Comparison of ENCODE assay signal across 23 cellular contexts in genomic region chr10:31838709-31839108, GRCh38.
DNase-seq lines count a peak whose midpoint lies in the region; ATAC-seq, FAIRE-seq and TF ChIP-seq lines count a peak whose summit lies in the region.
"Had no signal": no experiment of that assay in that cellular context is flagged by ENCODE, and none has a peak within 500 bp of the region (broad histone marks: within the 10 kb centered on the region; RNA-seq: fewer than 3 reads in every experiment).

No MANE protein-coding gene starts in this region.

- H3K18ac ChIP-seq in mesendoderm (ENCODE audit: low read length), result no peak overlapping the region

- CTCF ChIA-PET in HepG2 (lab: Yijun Ruan, JAX; ENCODE audit: low intra/inter-chr PET ratio, low total read pairs), result no interaction called here
- CTCF ChIA-PET in WTC11 (lab: Charles Lee), result interaction anchor here (1.1 to 2.6 kb wide), 3 partner anchors 23 to 372 kb away, joined by 3 to 13 read pairs (median 4); no protein-coding TSS in a partner anchor

- TF ChIP-seq RAD21 in HepG2 (CRISPR knock-in tag; IDR thresholded peaks at IDR 0.05), result no peak

- H3K79me2 ChIP-seq in HepG2 (ENCODE audit: insufficient read depth, low read length) (peaks cover 1% of the 10 kb centered on the region), mesendoderm (ENCODE audit: control insufficient read depth, insufficient read depth, low read length) (no peaks in the 10 kb centered on the region)

- TF ChIP-seq EP300 in HepG2 (IDR thresholded peaks at IDR 0.05; ENCODE audit: low read depth in 2 of 2, low read length in 2 of 2) (no peak), HepG2 (CRISPR knock-in tag; IDR thresholded peaks at IDR 0.05; ENCODE audit: borderline replicate concordance) (no peak)

- POLR2A ChIA-PET in HepG2 (lab: Yijun Ruan, JAX), result no interaction called here
- POLR2A ChIA-PET in WTC11 (lab: Charles Lee), result interaction anchor here (0.7 kb wide), 2 partner anchors 191 to 205 kb away, joined by 3 to 6 read pairs; no protein-coding TSS in a partner anchor

- intact Hi-C loops in HepG2 (cut with micrococcal nuclease; ENCODE audit: unreplicated experiment), result loop anchor here (5.0 kb wide), 1 partner anchor 374 kb away; no protein-coding TSS in a partner anchor
- intact Hi-C loops in right lobe of liver (cut with DNase I), result no loop called here

- 96% methylated on average over 7 of the region's 7 CpGs for WGBS in HepG2 (ENCODE audit: low lambda C conversion rate)
- WGBS in right lobe of liver (ENCODE audit: insufficient coverage, low coverage, low lambda C conversion rate, missing lambda C conversion rate), result 96% methylated on average over 5 of the region's 7 CpGs
- WGBS in mesendoderm (ENCODE audit: extremely low coverage, insufficient coverage, low lambda C conversion rate), result no CpG with 5 or more reads among the region's 7 CpGs

- H3K27ac Mint-ChIP-seq in WTC11, result no peak overlapping the region; the same call in 1 of the 2 replicates
- H3K27ac Mint-ChIP-seq: B cell; CD4-positive, alpha-beta T cell; CD8-positive, alpha-beta T cell had no signal

- H4K20me1 ChIP-seq in HepG2 (ENCODE audit: insufficient read depth, low read length), result no peaks in the 10 kb centered on the region

- H2AFZ ChIP-seq in HepG2 (ENCODE audit: low read length), result no peak overlapping the region

- H2AK5ac ChIP-seq in mesendoderm (ENCODE audit: low read length), result no peak overlapping the region

- H4K8ac ChIP-seq in mesendoderm (ENCODE audit: low read depth, low read length), result no peak overlapping the region

- H3K27ac ChIP-seq in HepG2 (ENCODE audit: extremely low read length, insufficient read depth, low read length), result no peak overlapping the region
- H3K27ac ChIP-seq in right lobe of liver, result no peak overlapping the region
- no peak overlapping the region for H3K27ac ChIP-seq in mesendoderm (ENCODE audit: low read depth, low read length)
- H3K27ac ChIP-seq: 22Rv1, A549, C4-2B had no signal

- no peaks in the 10 kb centered on the region for H3K79me1 ChIP-seq in mesendoderm (ENCODE audit: low read length)

- TF ChIP-seq POLR2A in HepG2 (IDR thresholded peaks at IDR 0.05; ENCODE audit: insufficient read depth in 1 of 2, low read depth in 2 of 2, low read length in 2 of 2) (no peak), right lobe of liver (IDR thresholded peaks at IDR 0.05) (no peak)

- H3K9ac ChIP-seq in HepG2 (ENCODE audit: insufficient read depth, low read depth, low read length), result no peak overlapping the region
- H3K9ac ChIP-seq in mesendoderm (ENCODE audit: low read length), result no peak overlapping the region
- H3K9ac ChIP-seq: BLaER1 treated with 17β-estradiol and CSF1 and Interleukin-3, amounts not matched to agents 10 nM and 100 nM had no signal

- DNase-seq in HepG2 (ENCODE audit: low spot score), result no peak
- no peak for DNase-seq in right lobe of liver
- DNase-seq in WTC11 (ENCODE audit: low spot score), result peak; percentile 23
- peak; percentile 33 for DNase-seq in mesendoderm
- no peak for DNase-seq in HPDE6-E6E7 (ENCODE audit: extremely low spot score)
- no peak for DNase-seq in stimulated activated CD4-positive, alpha-beta T cell treated with anti-CD3 and anti-CD28 coated beads, Interleukin-4, amount 100 ng/mL, for 24 hours
- no peak for DNase-seq in anterior cingulate cortex (lab: John Stamatoyannopoulos, UW)
- DNase-seq: AML-193; Caco-2; Calu3; CD4-positive, alpha-beta T cell; CD8-positive, alpha-beta T cell; DMS79 treated with DMSO at 0.1 percent for 48 hours; GF-D8 had no signal

- in situ Hi-C loops in HepG2 (cut with HindIII; ENCODE audit: extremely low pct_ligation_motif_present, low pct_unique_long_range_greater_than_20kb), result loop anchor here (25.0 kb wide), 1 partner anchor 374 kb away; no protein-coding TSS in a partner anchor

- FAIRE-seq in HepG2 (lab: Jason Lieb, UNC), result no peak
- FAIRE-seq: A549, D721Med, GM12892, GM18507, GM19239 had no signal

- BruUV-seq in HepG2 (replicated peaks; lab: Mats Ljungman, UMichigan), result no TSS peak

- ATAC-seq in HepG2 (no peak), right lobe of liver (no peak), WTC11 (peak; percentile 57)
- ATAC-seq: A549; CD8-positive, alpha-beta T cell had no signal

- no peak overlapping the region for H2BK5ac ChIP-seq in mesendoderm (ENCODE audit: low read length)

- no peaks in the 10 kb centered on the region for H3K27me3 Mint-ChIP-seq in WTC11 (ENCODE audit: low read depth)
- H3K27me3 Mint-ChIP-seq: B cell; CD4-positive, alpha-beta T cell had no signal

- H3K4me2 ChIP-seq in HepG2 (ENCODE audit: low read depth, low read length), result no peak overlapping the region
- no peak overlapping the region for H3K4me2 ChIP-seq in mesendoderm (ENCODE audit: low read length)
- H3K4me2 ChIP-seq: A549 had no signal

- no peak overlapping the region for H2BK15ac ChIP-seq in mesendoderm (replicated peaks; ENCODE audit: low read depth)

- H2BK120ac ChIP-seq in mesendoderm (ENCODE audit: low read depth, low read length), result no peak overlapping the region

- H3K4ac ChIP-seq in mesendoderm (ENCODE audit: low read depth, low read length), result no peak overlapping the region

- H3K36me3 ChIP-seq in HepG2 (replicated peaks in 1 of 2; ENCODE audit: control insufficient read depth in 1 of 2, insufficient read depth in 2 of 2, low read length in 2 of 2) (peaks cover 12 to 31% of the 10 kb centered on the region in 2 experiments; a peak in 4 of 5 replicates), right lobe of liver (no peaks in the 10 kb centered on the region), mesendoderm (ENCODE audit: control insufficient read depth, insufficient read depth, low read length) (no peaks in the 10 kb centered on the region)

- TF ChIP-seq CTCF in HepG2 (CRISPR knock-in tag; IDR thresholded peaks at IDR 0.05), result no peak
- TF ChIP-seq CTCF in right lobe of liver (IDR thresholded peaks at IDR 0.05), result no peak
- no peak for TF ChIP-seq CTCF in WTC11 (IDR thresholded peaks at IDR 0.05)

- no peaks in the 10 kb centered on the region for H3K36me3 Mint-ChIP-seq in WTC11

- H3K4me3 ChIP-seq in HepG2 (replicated peaks in 1 of 3; ENCODE audit: insufficient read depth in 1 of 3, low read depth in 2 of 3, low read length in 3 of 3), result no peak overlapping the region
- no peak overlapping the region for H3K4me3 ChIP-seq in right lobe of liver
- H3K4me3 ChIP-seq in mesendoderm (ENCODE audit: low read length), result no peak overlapping the region
- H3K4me3 ChIP-seq: A549; BLaER1 treated with 17β-estradiol and CSF1 and Interleukin-3, amounts not matched to agents 10 nM and 100 nM had no signal

- no peaks in the 10 kb centered on the region for H3K9me3 Mint-ChIP-seq in WTC11
- H3K9me3 Mint-ChIP-seq: CD4-positive, alpha-beta T cell; CD8-positive, alpha-beta T cell had no signal

- H3K56ac ChIP-seq in mesendoderm (ENCODE audit: low read length), result no peak overlapping the region

- no peaks in the 10 kb centered on the region for H3K9me3 ChIP-seq in HepG2 (ENCODE audit: low read length)
- no peaks in the 10 kb centered on the region for H3K9me3 ChIP-seq in right lobe of liver
- H3K9me3 ChIP-seq: A549; BLaER1 treated with 17β-estradiol and CSF1 and Interleukin-3, amounts not matched to agents 10 nM and 100 nM; Caco-2 had no signal

- no peak overlapping the region for H3K23ac ChIP-seq in mesendoderm (ENCODE audit: low read length)

- no peak overlapping the region for H4K5ac ChIP-seq in mesendoderm (ENCODE audit: low read length)

- no peak overlapping the region for H3K4me3 Mint-ChIP-seq in WTC11
- H3K4me3 Mint-ChIP-seq: B cell; CD4-positive, alpha-beta T cell; CD8-positive, alpha-beta T cell had no signal

- H3K27me3 ChIP-seq in HepG2 (ENCODE audit: control insufficient read depth in 1 of 2, insufficient read depth in 2 of 2, low read length in 2 of 2) (no peaks in the 10 kb centered on the region), right lobe of liver (no peaks in the 10 kb centered on the region), mesendoderm (ENCODE audit: insufficient read depth, low read length, poor library complexity) (no peaks in the 10 kb centered on the region)
- H3K27me3 ChIP-seq: BLaER1 treated with 17β-estradiol and CSF1 and Interleukin-3, amounts not matched to agents 10 nM and 100 nM had no signal

- peaks cover 12% of the 10 kb centered on the region for H3K4me1 Mint-ChIP-seq in WTC11

- H3K4me1 ChIP-seq in HepG2 (ENCODE audit: insufficient read depth, low read length), result no peaks in the 10 kb centered on the region
- H3K4me1 ChIP-seq in right lobe of liver, result no peaks in the 10 kb centered on the region
- H3K4me1 ChIP-seq in mesendoderm (ENCODE audit: control insufficient read depth, low read depth, low read length), result no peaks in the 10 kb centered on the region
- H3K4me1 ChIP-seq: A549, Caco-2 had no signal

TF ChIP-seq in HepG2, 621 proteins besides CTCF, POLR2A, EP300 and RAD21 (continues in another document):
- TF ChIP-seq SUZ12 (IDR thresholded peaks at IDR 0.05; ENCODE audit: low read depth, low read length) (no peak), NBN (conservative IDR thresholded peaks at IDR 0.05) (no peak)

TF ChIP-seq in WTC11, 78 proteins besides CTCF, POLR2A, EP300 and RAD21 (continues in another document):
- TF ChIP-seq PRRX2 (CRISPR knock-in tag; IDR thresholded peaks at IDR 0.05) (no peak), SMAD3 (CRISPR knock-in tag; IDR thresholded peaks at IDR 0.05; ENCODE audit: borderline replicate concordance) (no peak)
- TF ChIP-seq, protein P1, sequence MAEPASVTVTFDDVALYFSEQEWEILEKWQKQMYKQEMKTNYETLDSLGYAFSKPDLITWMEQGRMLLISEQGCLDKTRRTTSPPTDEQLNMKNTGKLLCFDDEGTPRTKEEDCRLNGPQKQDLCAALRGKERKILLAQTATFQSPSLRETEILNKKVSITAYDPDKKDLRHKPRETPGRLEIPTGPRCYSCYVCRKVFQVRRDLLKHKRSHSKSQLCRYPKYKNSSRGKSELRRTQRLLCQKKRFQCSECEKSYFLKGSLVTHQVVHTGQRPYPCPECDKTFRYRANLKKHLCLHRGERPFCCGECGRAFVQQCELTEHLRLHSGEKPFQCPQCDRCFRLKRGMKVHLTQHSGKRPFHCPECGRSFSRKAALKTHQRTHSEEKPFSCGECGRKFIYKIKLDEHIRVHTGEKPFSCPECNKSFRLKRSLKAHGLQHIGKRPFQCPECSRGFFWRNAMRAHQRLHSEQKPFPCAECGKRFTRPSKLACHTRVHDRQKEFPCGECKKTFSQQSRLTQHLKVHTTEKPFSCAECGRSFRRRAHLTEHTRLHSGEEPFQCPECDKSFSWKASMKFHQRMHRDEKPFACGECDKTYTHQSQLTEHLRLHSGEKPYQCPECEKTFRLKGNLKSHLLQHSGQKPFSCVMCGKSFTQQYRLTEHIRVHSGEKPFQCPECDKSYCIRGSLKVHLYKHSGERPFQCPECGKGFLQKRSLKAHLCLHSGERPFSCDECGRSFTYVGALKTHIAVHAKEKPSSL (CRISPR knock-in tag; conservative IDR thresholded peaks at IDR 0.05), result no peak
- TF ChIP-seq, protein P2, sequence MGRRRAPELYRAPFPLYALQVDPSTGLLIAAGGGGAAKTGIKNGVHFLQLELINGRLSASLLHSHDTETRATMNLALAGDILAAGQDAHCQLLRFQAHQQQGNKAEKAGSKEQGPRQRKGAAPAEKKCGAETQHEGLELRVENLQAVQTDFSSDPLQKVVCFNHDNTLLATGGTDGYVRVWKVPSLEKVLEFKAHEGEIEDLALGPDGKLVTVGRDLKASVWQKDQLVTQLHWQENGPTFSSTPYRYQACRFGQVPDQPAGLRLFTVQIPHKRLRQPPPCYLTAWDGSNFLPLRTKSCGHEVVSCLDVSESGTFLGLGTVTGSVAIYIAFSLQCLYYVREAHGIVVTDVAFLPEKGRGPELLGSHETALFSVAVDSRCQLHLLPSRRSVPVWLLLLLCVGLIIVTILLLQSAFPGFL (CRISPR knock-in tag; IDR thresholded peaks at IDR 0.05; ENCODE audit: borderline replicate concordance), result no peak

Comparison
In these comparisons a context has a peak if more than half of its experiments do, and no peak if none do; other contexts are left out.
1. DNase-seq: peak in WTC11 (single experiment) and mesendoderm (single experiment); none in HepG2 (single experiment), right lobe of liver (0 of 3), HPDE6-E6E7 (single experiment), stimulated activated CD4-positive, alpha-beta T cell treated with anti-CD3 and anti-CD28 coated beads, Interleukin-4, amount 100 ng/mL, for 24 hours (single experiment) and anterior cingulate cortex (0 of 58).
2. Of the 50 proteins assayed by ChIP-seq in both HepG2 and WTC11: peak only in HepG2: ZNF281; only in WTC11: none; in both: none; in neither: 49.